In genomic region chr3:183487896-183488295, GRCh38 we compare ENCODE assay signal across 16 cellular contexts. TPM values are rescaled to one million over a fixed set of nuclear protein-coding genes. Genes with fewer than 3 reads are reported as not detected.
A peak's percentile ranks its signal among the peaks of the same experiment; 100 is the strongest.
DNase-seq lines count a peak whose midpoint lies in the region; ATAC-seq, FAIRE-seq and TF ChIP-seq lines count a peak whose summit lies in the region.
"Had no signal": no experiment of that assay in that cellular context is flagged by ENCODE, and none has a peak within 500 bp of the region (broad histone marks: within the 10 kb centered on the region; RNA-seq: fewer than 3 reads in every experiment).

No MANE protein-coding gene starts in this region.

- TF ChIP-seq RAD21 in HepG2 (CRISPR knock-in tag; IDR thresholded peaks at IDR 0.05), result no peak

- H3K27ac Mint-ChIP-seq in activated CD4-positive, alpha-beta T cell treated with anti-CD3 and anti-CD28 coated beads, Interleukin-2, amount 10 ng/mL, durations not matched to agents 7 days and 5 days, result peak overlapping the region; percentile 36
- H3K27ac Mint-ChIP-seq in stimulated activated memory B cell treated with anti-CD40 and anti-IgM and Interleukin-4, amounts not matched to agents 10 μg/mL and 1 μg/mL and 100 μg/mL, for 72 hours, result peak overlapping the region; percentile 63

- H3K4me1 Mint-ChIP-seq in activated CD4-positive, alpha-beta T cell treated with anti-CD3 and anti-CD28 coated beads, Interleukin-2, amount 10 ng/mL, durations not matched to agents 7 days and 5 days, result peaks cover 18% of the 10 kb centered on the region
- peaks cover 37% of the 10 kb centered on the region for H3K4me1 Mint-ChIP-seq in stimulated activated memory B cell treated with anti-CD40 and anti-IgM and Interleukin-4, amounts not matched to agents 10 μg/mL and 1 μg/mL and 100 μg/mL, for 72 hours

- intact Hi-C loops in OCI-LY7 (cut with micrococcal nuclease; ENCODE audit: unreplicated experiment) (no loop called here), HepG2 (cut with micrococcal nuclease; ENCODE audit: unreplicated experiment) (no loop called here)

- no peaks in the 10 kb centered on the region for H3K27me3 Mint-ChIP-seq in activated CD4-positive, alpha-beta T cell treated with anti-CD3 and anti-CD28 coated beads, Interleukin-2, amount 10 ng/mL, durations not matched to agents 7 days and 5 days
- no peaks in the 10 kb centered on the region for H3K27me3 Mint-ChIP-seq in stimulated activated memory B cell treated with anti-CD40 and anti-IgM and Interleukin-4, amounts not matched to agents 10 μg/mL and 1 μg/mL and 100 μg/mL, for 72 hours

- no peak overlapping the region for H3K4me3 Mint-ChIP-seq in activated CD4-positive, alpha-beta T cell treated with anti-CD3 and anti-CD28 coated beads, Interleukin-2, amount 10 ng/mL, durations not matched to agents 7 days and 5 days
- H3K4me3 Mint-ChIP-seq in stimulated activated memory B cell treated with anti-CD40 and anti-IgM and Interleukin-4, amounts not matched to agents 10 μg/mL and 1 μg/mL and 100 μg/mL, for 72 hours, result no peak overlapping the region

- TF ChIP-seq CTCF in OCI-LY7 (conservative IDR thresholded peaks at IDR 0.05; ENCODE audit: low read length), result no peak
- no peak for TF ChIP-seq CTCF in HepG2 (CRISPR knock-in tag; IDR thresholded peaks at IDR 0.05)

- peaks cover 0 to 9% of the 10 kb centered on the region in 2 experiments; a peak in 1 of 5 replicates for H3K27me3 ChIP-seq in HepG2 (ENCODE audit: control insufficient read depth in 1 of 2, insufficient read depth in 2 of 2, low read length in 2 of 2)
- no peaks in the 10 kb centered on the region for H3K27me3 ChIP-seq in H7 (ENCODE audit: control insufficient read depth, insufficient read depth, low read length)
- H3K27me3 ChIP-seq: BLaER1 had no signal

- peaks cover 30% of the 10 kb centered on the region for H3K36me3 Mint-ChIP-seq in activated CD4-positive, alpha-beta T cell treated with anti-CD3 and anti-CD28 coated beads, Interleukin-2, amount 10 ng/mL, durations not matched to agents 7 days and 5 days (ENCODE audit: low read depth)
- H3K36me3 Mint-ChIP-seq in stimulated activated memory B cell treated with anti-CD40 and anti-IgM and Interleukin-4, amounts not matched to agents 10 μg/mL and 1 μg/mL and 100 μg/mL, for 72 hours, result peaks cover 22% of the 10 kb centered on the region

- H3K9me2 ChIP-seq in OCI-LY7 (ENCODE audit: insufficient read depth, low read length), result no peaks in the 10 kb centered on the region

- no peak for TF ChIP-seq EP300 in HepG2 (IDR thresholded peaks at IDR 0.05; ENCODE audit: low read depth in 2 of 2, low read length in 2 of 2)
- TF ChIP-seq EP300 in HepG2 (CRISPR knock-in tag; IDR thresholded peaks at IDR 0.05; ENCODE audit: borderline replicate concordance), result no peak

- peak; percentile 24; the same call in 1 of the 3 replicates for ATAC-seq in HepG2
- ATAC-seq in stimulated activated memory B cell treated with anti-CD40 and anti-IgM and Interleukin-4, amounts not matched to agents 10 μg/mL and 1 μg/mL and 100 μg/mL, for 72 hours, result no peak

- H3K9ac ChIP-seq in HepG2 (ENCODE audit: insufficient read depth, low read depth, low read length), result no peak overlapping the region
- H3K9ac ChIP-seq: BLaER1 had no signal

- 10% methylated on average over 6 of the region's 6 CpGs for WGBS in HepG2 (ENCODE audit: low lambda C conversion rate)

- no peak for FAIRE-seq in HepG2 (lab: Jason Lieb, UNC)
- FAIRE-seq: H1 had no signal

- H3K79me2 ChIP-seq in OCI-LY7 (ENCODE audit: insufficient read depth, low read depth, low read length) (no peaks in the 10 kb centered on the region), HepG2 (ENCODE audit: insufficient read depth, low read length) (no peaks in the 10 kb centered on the region)

- POLR2A ChIA-PET in activated CD4-positive, alpha-beta T cell treated with anti-CD3 and anti-CD28 coated beads, Interleukin-2, amount 10 ng/mL, durations not matched to agents 7 days and 5 days (lab: Charles Lee), result no interaction called here
- POLR2A ChIA-PET in OCI-LY7 (lab: Charles Lee), result interaction anchor here (0.5 to 1.6 kb wide), 11 partner anchors 10 to 167 kb away, joined by 3 to 6 read pairs (median 3); no protein-coding TSS in a partner anchor
- POLR2A ChIA-PET in HepG2 (lab: Yijun Ruan, JAX), result no interaction called here

- H3K9me3 ChIP-seq in OCI-LY7 (ENCODE audit: low read length) (no peaks in the 10 kb centered on the region), HepG2 (ENCODE audit: low read length) (no peaks in the 10 kb centered on the region)

- in situ Hi-C loops in HepG2 (cut with HindIII; ENCODE audit: extremely low pct_ligation_motif_present, low pct_unique_long_range_greater_than_20kb), result loop anchor here (10.0 kb wide), 1 partner anchor 277 kb away; no protein-coding TSS in a partner anchor

- DNase-seq in activated CD4-positive, alpha-beta T cell treated with anti-CD3 and anti-CD28 coated beads, Interleukin-2, amount 10 ng/mL, durations not matched to agents 7 days and 5 days, result no peak
- DNase-seq in activated CD4-positive, alpha-beta T cell treated with anti-CD3 and anti-CD28 coated beads, Interleukin-2, amount 50 U/mL, for 1 hour, result no peak
- no peak for DNase-seq in OCI-LY7 (ENCODE audit: low spot score)
- no peak for DNase-seq in HepG2 (ENCODE audit: low spot score)
- no peak for DNase-seq in substantia nigra (lab: John Stamatoyannopoulos, UW)
- DNase-seq in H7, result no peak
- no peak for DNase-seq in activated CD4-positive, CD25-positive, alpha-beta regulatory T cell (lab: John Stamatoyannopoulos, UW)
- DNase-seq: 8988T, NCI-H1417, NCI-H187 treated with DMSO at 0.1 percent for 48 hours, NCI-H526 treated with DMSO at 0.1 percent for 48 hours, OCI-M1, SHP77 treated with DMSO at 0.1 percent for 48 hours had no signal

- no peaks in the 10 kb centered on the region for H3K9me3 Mint-ChIP-seq in activated CD4-positive, alpha-beta T cell treated with anti-CD3 and anti-CD28 coated beads, Interleukin-2, amount 10 ng/mL, durations not matched to agents 7 days and 5 days
- no peaks in the 10 kb centered on the region for H3K9me3 Mint-ChIP-seq in stimulated activated memory B cell treated with anti-CD40 and anti-IgM and Interleukin-4, amounts not matched to agents 10 μg/mL and 1 μg/mL and 100 μg/mL, for 72 hours

- H3K4me1 ChIP-seq in OCI-LY7 (ENCODE audit: insufficient read depth, low read length, poor library complexity, severe bottlenecking) (peaks cover 42% of the 10 kb centered on the region), HepG2 (ENCODE audit: insufficient read depth, low read length) (peaks cover 10% of the 10 kb centered on the region; the same call in 1 of the 2 replicates)

- H3K4me2 ChIP-seq in OCI-LY7 (ENCODE audit: low read length) (no peak overlapping the region), HepG2 (ENCODE audit: low read depth, low read length) (no peak overlapping the region)
- H3K4me2 ChIP-seq: BLaER1 had no signal

- no peak for TF ChIP-seq POLR2A in HepG2 (IDR thresholded peaks at IDR 0.05; ENCODE audit: insufficient read depth in 1 of 2, low read depth in 2 of 2, low read length in 2 of 2)

- H3K4me3 ChIP-seq in OCI-LY7 (ENCODE audit: low read depth, low read length, poor library complexity, severe bottlenecking) (no peak overlapping the region), HepG2 (replicated peaks in 1 of 3; ENCODE audit: insufficient read depth in 1 of 3, low read depth in 2 of 3, low read length in 3 of 3) (no peak overlapping the region), H7 (ENCODE audit: insufficient read depth, low read depth, low read length) (no peak overlapping the region)
- H3K4me3 ChIP-seq: BLaER1 had no signal

- H2AFZ ChIP-seq in OCI-LY7 (ENCODE audit: low read length), result no peak overlapping the region
- no peak overlapping the region for H2AFZ ChIP-seq in HepG2 (ENCODE audit: low read length)

- BruUV-seq in OCI-LY7 (replicated peaks; lab: Mats Ljungman, UMichigan) (no TSS peak), HepG2 (replicated peaks; lab: Mats Ljungman, UMichigan) (no TSS peak)

- H4K20me1 ChIP-seq in OCI-LY7 (ENCODE audit: insufficient read depth, low read length) (no peaks in the 10 kb centered on the region), HepG2 (ENCODE audit: insufficient read depth, low read length) (no peaks in the 10 kb centered on the region)
- H4K20me1 ChIP-seq: BLaER1 had no signal

- H3K27ac ChIP-seq in OCI-LY7 (ENCODE audit: low read depth, low read length, poor library complexity, severe bottlenecking), result peak overlapping the region; percentile 3
- no peak overlapping the region for H3K27ac ChIP-seq in HepG2 (ENCODE audit: extremely low read length, insufficient read depth, low read length)
- no peak overlapping the region for H3K27ac ChIP-seq in substantia nigra (ENCODE audit: low read depth, low read length, poor library complexity, severe bottlenecking)
- H3K27ac ChIP-seq: BLaER1 had no signal

- peaks cover 78% of the 10 kb centered on the region for H3K36me3 ChIP-seq in OCI-LY7 (ENCODE audit: insufficient read depth, low read length)
- no peaks in the 10 kb centered on the region for H3K36me3 ChIP-seq in HepG2 (replicated peaks in 1 of 2; ENCODE audit: control insufficient read depth in 1 of 2, insufficient read depth in 2 of 2, low read length in 2 of 2)
- H3K36me3 ChIP-seq in H7 (replicated peaks; ENCODE audit: control insufficient read depth, insufficient read depth, low read length), result no peaks in the 10 kb centered on the region

- CTCF ChIA-PET in activated CD4-positive, alpha-beta T cell treated with anti-CD3 and anti-CD28 coated beads, Interleukin-2, amount 10 ng/mL, durations not matched to agents 7 days and 5 days (lab: Charles Lee), result interaction anchor here (1.1 kb wide), 2 partner anchors 9 to 20 kb away, joined by 3 to 4 read pairs; no protein-coding TSS in a partner anchor
- CTCF ChIA-PET in OCI-LY7 (lab: Charles Lee; ENCODE audit: unreplicated experiment), result interaction anchor here (1.3 kb wide), 1 partner anchor 8 kb away, joined by 3 read pairs; no protein-coding TSS in a partner anchor
- CTCF ChIA-PET in HepG2 (lab: Yijun Ruan, JAX; ENCODE audit: low intra/inter-chr PET ratio, low total read pairs), result no interaction called here

RNA-seq across cellular contexts. Expression of gene MCF2L2, which starts 59.5 kb away (rescaled TPM):
- total RNA-seq in activated CD4-positive, alpha-beta T cell treated with anti-CD3 and anti-CD28 coated beads, Interleukin-2, amount 10 ng/mL, durations not matched to agents 7 days and 5 days, result 1 to 10 TPM; 3.6 to 5.4 TPM
- total RNA-seq in OCI-LY7 (2014; rRNA removed; shearing (Covaris generic)), result 4.9 and 6.6 TPM in 2 replicates
- total RNA-seq in OCI-LY7 (2022), result 8.0 and 8.1 TPM in 2 replicates
- not detected in 2 replicates for total RNA-seq in HepG2 (2016; rRNA removed; fragmentation: Illumina TruSeq; extraction: Trizol)
- not detected in 2 replicates for total RNA-seq in HepG2 (2016; cell fraction: cytosol; rRNA removed; fragmentation: Illumina TruSeq; extraction: Trizol; ENCODE audit: low read depth)
- total RNA-seq in HepG2 (2016; cell fraction: insoluble cytoplasmic fraction; rRNA removed; fragmentation: Illumina TruSeq; extraction: Trizol), result not detected in 2 replicates
- not detected in 2 replicates for total RNA-seq in HepG2 (2016; cell fraction: membrane; rRNA removed; fragmentation: Illumina TruSeq; extraction: Trizol)
- 0.09 TPM in 1 of 2 replicates, not detected in the other for total RNA-seq in HepG2 (2016; cell fraction: nucleus; rRNA removed; fragmentation: Illumina TruSeq; extraction: Trizol)
- not detected in 2 replicates for polyA plus RNA-seq in HepG2 (2011; rRNA removed)
- polyA plus RNA-seq in HepG2 (2011; cell fraction: cytosol; rRNA removed), result not detected in 2 replicates
- polyA plus RNA-seq in HepG2 (2011; cell fraction: nucleus; rRNA removed), result 0.03 TPM in 1 of 2 replicates, not detected in the other
- polyA plus RNA-seq in HepG2 (2012), result not detected in 2 replicates
- not detected in 2 replicates for polyA plus RNA-seq in HepG2 (2016; cell fraction: cytosol; fragmentation: Illumina TruSeq; extraction: Trizol; ENCODE audit: low read depth)
- not detected in 2 replicates for polyA plus RNA-seq in HepG2 (2016; cell fraction: insoluble cytoplasmic fraction; fragmentation: Illumina TruSeq; extraction: Trizol; ENCODE audit: low read depth)
- not detected in 2 replicates for polyA plus RNA-seq in HepG2 (2016; cell fraction: membrane; fragmentation: Illumina TruSeq; extraction: Trizol; ENCODE audit: low read depth)
- not detected in 2 replicates for polyA plus RNA-seq in HepG2 (2016; cell fraction: nucleus; fragmentation: Illumina TruSeq; extraction: Trizol; ENCODE audit: insufficient read depth, low read depth)
- polyA minus RNA-seq in HepG2 (2011; rRNA and poly(A)+ RNA removed; ENCODE audit: low replicate concordance), result 0.02 and 0.23 TPM in 2 replicates
- not detected in 2 replicates for polyA minus RNA-seq in HepG2 (2011; cell fraction: cytosol; rRNA and poly(A)+ RNA removed)
- 0.37 TPM in 1 of 2 replicates, not detected in the other for polyA minus RNA-seq in HepG2 (2011; cell fraction: nucleus; rRNA and poly(A)+ RNA removed)
- total RNA-seq in H7 (2014; rRNA removed; shearing (Covaris generic)), result 5.3 and 6.4 TPM in 2 replicates
